Comparison of ENCODE assay signal across 1 cellular context in the genomic region with DNA sequence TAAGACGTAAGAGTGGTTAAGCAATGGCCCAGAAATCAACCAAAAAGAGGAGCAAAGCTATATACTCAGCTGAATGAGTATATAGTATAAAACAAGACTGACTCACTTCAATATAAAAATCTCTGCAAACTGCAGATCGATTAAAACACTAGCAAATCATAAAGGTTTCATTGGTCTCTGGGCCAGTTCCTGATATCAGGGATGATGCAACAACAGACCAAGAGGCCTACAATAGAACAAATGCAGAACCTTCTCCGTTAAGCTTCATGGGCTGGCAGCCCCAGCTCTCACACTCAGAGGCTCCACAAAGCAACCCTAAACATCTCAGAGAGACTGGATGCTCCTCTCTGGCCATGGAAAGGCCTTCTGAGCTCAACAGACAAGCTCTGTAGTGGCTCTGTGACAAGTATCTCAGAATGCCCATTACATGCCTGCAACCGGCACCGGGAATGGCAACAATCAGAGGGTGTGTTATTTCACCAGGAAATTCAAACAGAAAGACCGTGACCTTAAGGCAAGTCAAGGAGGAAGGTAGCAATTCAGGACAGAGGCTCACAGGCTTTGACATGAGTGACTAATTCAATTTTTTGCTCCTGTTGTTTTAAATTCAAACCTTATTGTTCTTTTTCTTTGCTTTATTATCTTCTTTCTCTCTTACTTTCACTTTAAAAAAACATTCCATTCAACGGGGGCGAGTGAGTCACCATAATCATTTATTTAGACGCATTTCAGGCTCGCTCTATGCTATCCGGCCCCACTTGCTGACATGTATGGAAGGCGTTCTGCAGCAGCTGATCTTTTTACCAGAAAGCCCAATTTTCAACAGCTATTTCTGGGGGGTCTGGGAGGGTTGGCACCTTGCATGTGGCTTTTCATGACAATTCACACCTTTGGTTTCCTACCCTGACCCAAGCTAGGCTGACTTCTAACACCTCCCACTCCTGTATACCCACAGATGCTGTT.
TF ChIP-seq lines count a peak whose summit lies in the region.

No MANE protein-coding gene starts in this region.

TF ChIP-seq in HepG2, 621 proteins besides CTCF, POLR2A, EP300 and RAD21:
- TF ChIP-seq PRDM4 (CRISPR knock-in tag; IDR thresholded peaks at IDR 0.05; ENCODE audit: borderline replicate concordance): no peak
- TF ChIP-seq, protein P1, sequence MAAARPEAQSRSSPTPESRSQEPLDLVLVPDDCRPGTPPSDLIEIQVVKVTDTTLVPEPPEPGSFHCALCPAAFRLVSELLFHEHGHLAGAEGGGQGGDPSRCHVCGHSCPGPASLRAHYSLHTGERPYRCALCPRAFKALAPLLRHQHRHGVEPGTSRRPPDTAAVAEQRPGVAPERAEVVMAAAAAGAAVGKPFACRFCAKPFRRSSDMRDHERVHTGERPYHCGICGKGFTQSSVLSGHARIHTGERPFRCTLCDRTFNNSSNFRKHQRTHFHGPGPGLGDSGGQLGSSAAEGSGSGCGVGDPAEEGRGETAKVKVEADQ (CRISPR knock-in tag; IDR thresholded peaks at IDR 0.05; ENCODE audit: borderline replicate concordance): no peak
- no peak for TF ChIP-seq ZNF691 (CRISPR knock-in tag; IDR thresholded peaks at IDR 0.05; ENCODE audit: borderline replicate concordance, low read depth)
- TF ChIP-seq CEBPB (IDR thresholded peaks at IDR 0.05; ENCODE audit: borderline replicate concordance, low read depth, low read length): 0 out of 2 replicates have a peak, but pooled peaks have one; percentile 32
- TF ChIP-seq DR1 (CRISPR knock-in tag; IDR thresholded peaks at IDR 0.05): no peak
- TF ChIP-seq, protein P2, sequence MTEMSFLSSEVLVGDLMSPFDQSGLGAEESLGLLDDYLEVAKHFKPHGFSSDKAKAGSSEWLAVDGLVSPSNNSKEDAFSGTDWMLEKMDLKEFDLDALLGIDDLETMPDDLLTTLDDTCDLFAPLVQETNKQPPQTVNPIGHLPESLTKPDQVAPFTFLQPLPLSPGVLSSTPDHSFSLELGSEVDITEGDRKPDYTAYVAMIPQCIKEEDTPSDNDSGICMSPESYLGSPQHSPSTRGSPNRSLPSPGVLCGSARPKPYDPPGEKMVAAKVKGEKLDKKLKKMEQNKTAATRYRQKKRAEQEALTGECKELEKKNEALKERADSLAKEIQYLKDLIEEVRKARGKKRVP (CRISPR knock-in tag; IDR thresholded peaks at IDR 0.05): peak in 1 of 2 experiments; percentile 46; a peak in 1 of 4 replicates
